8 cellular contexts compared by ENCODE assay signal in the genomic region with DNA sequence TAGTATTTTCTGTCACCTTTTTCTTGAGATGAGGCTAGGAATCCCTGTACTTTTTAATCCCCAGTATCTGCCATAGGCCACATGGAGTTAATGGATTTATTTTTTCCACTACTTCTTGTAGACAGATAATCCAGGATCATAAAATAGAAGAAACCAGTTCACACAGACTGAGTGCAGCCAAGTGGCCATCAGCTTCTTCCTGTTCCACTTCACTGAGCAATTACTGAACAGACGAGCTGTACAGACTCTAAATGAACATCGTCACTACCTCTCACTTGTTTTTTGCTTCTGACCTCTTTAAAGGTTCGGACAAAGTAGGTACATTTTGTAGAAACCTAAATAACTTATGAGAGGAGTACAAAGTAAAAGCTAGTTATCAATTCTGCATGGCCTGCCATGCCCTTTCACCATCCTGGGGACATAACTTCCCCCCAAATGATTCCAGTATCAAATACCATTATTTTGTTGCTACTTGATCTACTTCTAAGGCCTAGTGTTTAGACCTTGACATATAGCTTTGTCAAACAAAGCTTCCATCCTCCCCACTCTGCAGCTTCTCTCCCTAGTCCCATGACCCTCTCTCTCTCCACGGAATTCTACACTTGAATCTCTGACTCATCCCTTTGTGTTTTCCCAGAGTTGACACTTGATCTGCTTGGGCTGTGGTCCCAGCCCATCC. TPM values are rescaled to one million over a fixed set of nuclear protein-coding genes. Genes with fewer than 3 reads are reported as not detected.
DNase-seq lines count a peak whose midpoint lies in the region; ATAC-seq and TF ChIP-seq lines count a peak whose summit lies in the region.

No MANE protein-coding gene starts in this region.

- H3K4me3 ChIP-seq in HCT116 (replicated peaks in 1 of 2; ENCODE audit: low read depth in 1 of 2, low read length in 2 of 2) (peak overlapping the region in 1 of 2 experiments; percentile 17; a peak in 2 of 4 replicates), SK-N-SH (ENCODE audit: low read depth in 2 of 2, low read length in 1 of 2) (no peak overlapping the region), left ventricle myocardium inferior (no peak overlapping the region)

- RAD21 ChIA-PET in HCT116 (lab: Charles Lee; ENCODE audit: low non-redundant PET in 1 of 2, low total read pairs in 2 of 2, uncharacterized antibody in 2 of 2, unreplicated experiment in 2 of 2), result interaction anchor here in 1 of 2 experiments (0.6 kb wide), 1 partner anchor 242 kb away, joined by 5 read pairs; no protein-coding TSS in a partner anchor

- H3K4me2 ChIP-seq in HCT116 (ENCODE audit: low read length), result peak overlapping the region; percentile 65
- peak overlapping the region; percentile 48 for H3K4me2 ChIP-seq in SK-N-SH

- TF ChIP-seq RAD21 in HCT116 (IDR thresholded peaks at IDR 0.05; ENCODE audit: low read depth) (no peak), SK-N-SH (IDR thresholded peaks at IDR 0.05; ENCODE audit: low read length) (no peak)

- peak; percentile 75 for ATAC-seq in HCT116
- ATAC-seq in GM21529 (IDR thresholded peaks at IDR 0.05; ENCODE audit: unreplicated experiment), result no peak
- no peak for ATAC-seq in HG03469 (IDR thresholded peaks at IDR 0.05; ENCODE audit: unreplicated experiment)

- H3K4me1 ChIP-seq in HCT116 (ENCODE audit: control insufficient read depth in 1 of 2, insufficient read depth in 2 of 2, low read length in 2 of 2) (peaks cover 61 to 73% of the 10 kb centered on the region in 2 experiments), SK-N-SH (ENCODE audit: control insufficient read depth in 1 of 2, insufficient read depth in 2 of 2, low read depth in 1 of 2, low read length in 1 of 2) (peaks cover 0 to 35% of the 10 kb centered on the region in 2 experiments; a peak in 3 of 4 replicates), left ventricle myocardium inferior (peaks cover 15% of the 10 kb centered on the region)

- H4K20me1 ChIP-seq in HCT116 (ENCODE audit: insufficient read depth) (no peaks in the 10 kb centered on the region), SK-N-SH (ENCODE audit: insufficient read depth) (no peaks in the 10 kb centered on the region)

- intact Hi-C loops in HCT116 (cut with micrococcal nuclease) (no loop called here), posterior vena cava (cut with DNase I) (no loop called here), left ventricle myocardium inferior (cut with micrococcal nuclease) (no loop called here)

- DNase-seq in AG08396 (ENCODE audit: low spot score) (peak; percentile 27), HCT116 (ENCODE audit: low read depth, low spot score) (peak; percentile 78), SK-N-SH (no peak), kidney tubule cell (ENCODE audit: low spot score) (peak; percentile 75), posterior vena cava (ENCODE audit: low spot score) (no peak), left ventricle myocardium inferior (no peak)

- H3K27me3 ChIP-seq in HCT116 (ENCODE audit: insufficient read depth, low read length) (no peaks in the 10 kb centered on the region), SK-N-SH (ENCODE audit: insufficient read depth) (no peaks in the 10 kb centered on the region), left ventricle myocardium inferior (ENCODE audit: low read depth) (no peaks in the 10 kb centered on the region)

- peak overlapping the region; percentile 100 for H3K27ac ChIP-seq in HCT116 (ENCODE audit: low read depth, low read length)
- H3K27ac ChIP-seq in SK-N-SH (ENCODE audit: low read depth in 2 of 2, low read length in 1 of 2), result peak overlapping the region; percentile 77 to 90
- H3K27ac ChIP-seq in left ventricle myocardium inferior (replicated peaks), result no peak overlapping the region

- TF ChIP-seq EP300 in SK-N-SH (IDR thresholded peaks at IDR 0.05; ENCODE audit: borderline replicate concordance in 1 of 2, low read depth in 1 of 2, low read length in 1 of 2), result peak in 1 of 2 experiments; percentile 83; a peak in 2 of 4 replicates

- H2AFZ ChIP-seq in HCT116 (ENCODE audit: low read depth, low read length, poor library complexity, severe bottlenecking), result peak overlapping the region; percentile 74
- H2AFZ ChIP-seq in SK-N-SH (ENCODE audit: low read depth), result peak overlapping the region; percentile 26; the same call in 1 of the 2 replicates

- POLR2A ChIA-PET in HCT116 (lab: Charles Lee) (interaction anchor here (0.8 to 1.9 kb wide), 4 partner anchors 7 to 99 kb away, joined by 3 to 6 read pairs (median 4); a partner anchor contains a TSS), SK-N-SH (lab: Yijun Ruan, JAX) (no interaction called here)

- H3K79me2 ChIP-seq in HCT116 (ENCODE audit: insufficient read depth, low read length) (no peaks in the 10 kb centered on the region), SK-N-SH (ENCODE audit: insufficient read depth) (no peaks in the 10 kb centered on the region)

- H3K9me3 ChIP-seq in HCT116 (ENCODE audit: control insufficient read depth in 1 of 2, insufficient read depth in 1 of 2, low read depth in 1 of 2, low read length in 2 of 2) (no peaks in the 10 kb centered on the region), SK-N-SH (no peaks in the 10 kb centered on the region), left ventricle myocardium inferior (replicated peaks) (no peaks in the 10 kb centered on the region)

- CTCF ChIA-PET in HCT116 (lab: Charles Lee), result interaction anchor here (1.2 to 2.3 kb wide), 7 partner anchors 14 to 277 kb away, joined by 3 to 12 read pairs (median 5); no protein-coding TSS in a partner anchor
- CTCF ChIA-PET in SK-N-SH (lab: Yijun Ruan, JAX), result interaction anchor here (0.9 to 4.8 kb wide), 3 partner anchors 31 to 245 kb away, joined by 4 to 19 read pairs (median 4); no protein-coding TSS in a partner anchor

- no peaks in the 10 kb centered on the region for H3K36me3 ChIP-seq in HCT116 (ENCODE audit: control insufficient read depth in 1 of 2, insufficient read depth in 2 of 2, low read length in 2 of 2)
- H3K36me3 ChIP-seq in SK-N-SH (replicated peaks in 1 of 2; ENCODE audit: control insufficient read depth in 1 of 2, insufficient read depth in 2 of 2, low read length in 1 of 2), result no peaks in the 10 kb centered on the region
- no peaks in the 10 kb centered on the region for H3K36me3 ChIP-seq in left ventricle myocardium inferior

- no peaks in the 10 kb centered on the region for H3K9me2 ChIP-seq in HCT116 (ENCODE audit: insufficient read depth)
- H3K9me2 ChIP-seq in SK-N-SH, result no peaks in the 10 kb centered on the region

- BruUV-seq in HCT116 (replicated peaks; lab: Mats Ljungman, UMichigan), result TSS peak; percentile 31

- TF ChIP-seq CTCF in HCT116 (IDR thresholded peaks at IDR 0.05 in 2 of 3, conservative IDR thresholded peaks at IDR 0.05 in 1 of 3; ENCODE audit: borderline replicate concordance in 1 of 3, insufficient read depth in 1 of 3, low read depth in 2 of 3, low read length in 2 of 3) (no peak), SK-N-SH (IDR thresholded peaks at IDR 0.05) (no peak), left ventricle myocardium inferior (IDR thresholded peaks at IDR 0.05; ENCODE audit: borderline replicate concordance) (no peak)

- H3F3A ChIP-seq in SK-N-SH (replicated peaks; ENCODE audit: insufficient read depth), result peaks cover 36% of the 10 kb centered on the region

- TF ChIP-seq POLR2A in HCT116 (IDR thresholded peaks at IDR 0.05; ENCODE audit: borderline replicate concordance, extremely low read depth, insufficient read depth, insufficient read length), result peak; percentile 38

- H3K9ac ChIP-seq in HCT116 (ENCODE audit: low read length) (peak overlapping the region; percentile 26; the same call in 1 of the 2 replicates), SK-N-SH (peak overlapping the region; percentile 48; the same call in 1 of the 2 replicates)

- 34% methylated on average over 4 of the region's 4 CpGs for WGBS in SK-N-SH (ENCODE audit: low lambda C conversion rate)

TF ChIP-seq in HCT116, 20 proteins besides CTCF, POLR2A, EP300 and RAD21 (continues in another document):
- TF ChIP-seq POLR2AphosphoS5 (IDR thresholded peaks at IDR 0.05; ENCODE audit: low read depth, low read length) (peak; percentile 45; the same call in 1 of the 2 replicates), EZH2 (IDR thresholded peaks at IDR 0.05) (no peak), EZH2phosphoT487 (IDR thresholded peaks at IDR 0.05; ENCODE audit: borderline replicate concordance) (no peak), JUND (IDR thresholded peaks at IDR 0.05) (peak; percentile 86), YY1 (IDR thresholded peaks at IDR 0.05; ENCODE audit: extremely low read depth, insufficient replicate concordance, low read depth, low read length) (no peak), CBX3 (IDR thresholded peaks at IDR 0.05; ENCODE audit: low read depth) (peak; percentile 61; the same call in 1 of the 2 replicates)

TF ChIP-seq in SK-N-SH, 30 proteins besides CTCF, POLR2A, EP300 and RAD21 (continues in another document):
- no peak for TF ChIP-seq FOXM1 (IDR thresholded peaks at IDR 0.05; ENCODE audit: low read depth)
- peak; percentile 63; the same call in 1 of the 2 replicates for TF ChIP-seq POLR2AphosphoS5 (IDR thresholded peaks at IDR 0.05; ENCODE audit: low read depth, low read length)
- no peak for TF ChIP-seq EZH2phosphoT487 (IDR thresholded peaks at IDR 0.05; ENCODE audit: borderline replicate concordance, low read depth)
- TF ChIP-seq, protein P1, sequence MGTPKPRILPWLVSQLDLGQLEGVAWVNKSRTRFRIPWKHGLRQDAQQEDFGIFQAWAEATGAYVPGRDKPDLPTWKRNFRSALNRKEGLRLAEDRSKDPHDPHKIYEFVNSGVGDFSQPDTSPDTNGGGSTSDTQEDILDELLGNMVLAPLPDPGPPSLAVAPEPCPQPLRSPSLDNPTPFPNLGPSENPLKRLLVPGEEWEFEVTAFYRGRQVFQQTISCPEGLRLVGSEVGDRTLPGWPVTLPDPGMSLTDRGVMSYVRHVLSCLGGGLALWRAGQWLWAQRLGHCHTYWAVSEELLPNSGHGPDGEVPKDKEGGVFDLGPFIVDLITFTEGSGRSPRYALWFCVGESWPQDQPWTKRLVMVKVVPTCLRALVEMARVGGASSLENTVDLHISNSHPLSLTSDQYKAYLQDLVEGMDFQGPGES (IDR thresholded peaks at IDR 0.05; ENCODE audit: low read depth, low read length), result no peak
- TF ChIP-seq RXRA (IDR thresholded peaks at IDR 0.05; ENCODE audit: borderline replicate concordance, low read depth), result peak; percentile 58; the same call in 1 of the 2 replicates
- TF ChIP-seq YY1 (IDR thresholded peaks at IDR 0.05; ENCODE audit: low read depth), result no peak
- peak; percentile 60; the same call in 1 of the 2 replicates for TF ChIP-seq SIN3A (IDR thresholded peaks at IDR 0.05; ENCODE audit: borderline replicate concordance, low read depth, low read length)

RNA-seq across cellular contexts. Expression of a gene that starts 34.4 kb away (rescaled TPM):
- total RNA-seq in HCT116 (2021; ENCODE audit: unreplicated experiment) (70.3 TPM), posterior vena cava (10 to 100 TPM; 13.7 to 18.7 TPM), left ventricle myocardium inferior (5.6 TPM)
- polyA plus RNA-seq in HCT116 (2012), result 20.1 and 25.5 TPM in 2 replicates
- polyA plus RNA-seq in SK-N-SH (2012; rRNA removed), result 25.0 and 32.8 TPM in 2 replicates
- polyA plus RNA-seq in SK-N-SH (2012; cell fraction: cytosol; rRNA removed), result 38.9 and 45.2 TPM in 2 replicates
- polyA plus RNA-seq in SK-N-SH (2012; cell fraction: nucleus; rRNA removed), result 10.2 and 20.0 TPM in 2 replicates

Comparison
In these comparisons a context has a peak if more than half of its experiments do, and no peak if none do; other contexts are left out.
1. DNase-seq: peak in AG08396 (single experiment), HCT116 (single experiment) and kidney tubule cell (single experiment); none in SK-N-SH (single experiment), posterior vena cava (single experiment) and left ventricle myocardium inferior (single experiment).